7 cellular contexts compared by ENCODE assay signal in the genomic region with DNA sequence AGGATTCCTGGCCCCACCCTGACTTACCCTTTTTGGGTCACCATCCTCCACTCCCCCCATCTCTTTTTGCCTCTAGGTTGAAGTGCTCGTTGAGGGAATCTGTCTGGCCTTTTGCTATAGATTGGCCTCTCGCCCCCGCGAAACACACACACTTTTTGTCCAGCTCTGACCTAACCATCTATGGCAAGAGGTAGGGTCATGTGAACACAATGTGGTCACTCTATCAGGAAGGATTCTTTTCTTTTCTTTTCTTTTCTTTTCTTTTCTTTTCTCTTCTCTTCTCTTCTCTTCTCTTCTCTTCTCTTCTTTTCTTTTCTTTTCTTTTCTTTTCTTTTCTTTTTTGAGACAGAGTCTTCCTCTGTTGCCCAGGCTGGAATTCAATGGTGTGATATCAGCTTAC. TPM values are rescaled to one million over a fixed set of nuclear protein-coding genes. Genes with fewer than 3 reads are reported as not detected.
DNase-seq lines count a peak whose midpoint lies in the region; ATAC-seq, FAIRE-seq and TF ChIP-seq lines count a peak whose summit lies in the region.
"Not testable (repeated sequence)": the region's sequence is repeated elsewhere in the genome, so short reads cannot be mapped to it uniquely, and the experiment has no call there.
"Had no signal": no experiment of that assay in that cellular context is flagged by ENCODE, and none has a peak within 500 bp of the region (broad histone marks: within the 10 kb centered on the region; RNA-seq: fewer than 3 reads in every experiment).

No MANE protein-coding gene starts in this region.

- TF ChIP-seq RAD21 in K562 (CRISPR knock-in tag; conservative IDR thresholded peaks at IDR 0.05 in 1 of 2, IDR thresholded peaks at IDR 0.05 in 1 of 2) = not testable (repeated sequence)

- H3K4me1 ChIP-seq in HEK293 (ENCODE audit: control insufficient read depth, insufficient read depth, low read length); K562 (replicated peaks in 1 of 2; ENCODE audit: control insufficient read depth in 2 of 2, insufficient read depth in 2 of 2, low read length in 2 of 2); neural progenitor cell: not testable (repeated sequence)

- in situ Hi-C loops in K562 (cut with MboI) = not testable (repeated sequence)

- not testable (repeated sequence) for H3K9me1 ChIP-seq in K562 (ENCODE audit: control insufficient read depth, insufficient read depth, low read length)

- H3K36me3 ChIP-seq in HEK293 (ENCODE audit: control insufficient read depth in 2 of 2, insufficient read depth in 1 of 2, low read length in 2 of 2); K562 (ENCODE audit: control insufficient read depth, insufficient read depth, low read length); neural progenitor cell: not testable (repeated sequence)

- TF ChIP-seq EP300 in K562 (IDR thresholded peaks at IDR 0.05; ENCODE audit: low read length) = not testable (repeated sequence)

- not testable (repeated sequence) for DNase-seq in K562 (ENCODE audit: extremely low read depth in 1 of 4, low spot score in 3 of 4); neural progenitor cell (ENCODE audit: low spot score)

- intact Hi-C loops in K562 (cut with micrococcal nuclease) = not testable (repeated sequence)

- not testable (repeated sequence) for H2AFZ ChIP-seq in K562 (ENCODE audit: low read depth, low read length); neural progenitor cell (replicated peaks)

- ATAC-seq in K562 = not testable (repeated sequence)

- FAIRE-seq in K562 (lab: Jason Lieb, UNC) = not testable (repeated sequence)

- POLR2A ChIA-PET in HEK293 (lab: Yijun Ruan, JAX); K562 (lab: Yijun Ruan, JAX): not testable (repeated sequence)

- H3K27me3 ChIP-seq in K562 (ENCODE audit: control insufficient read depth in 2 of 2, insufficient read depth in 2 of 2, low read length in 2 of 2) = peaks cover 18 to 60% of the 10 kb centered on the region in 2 experiments; a peak in 4 of 5 replicates
- peaks cover 52% of the 10 kb centered on the region for H3K27me3 ChIP-seq in neural progenitor cell

- peak overlapping the region; percentile 42 for H3K4me3 Mint-ChIP-seq in neural progenitor cell

- not testable (repeated sequence) for H3K79me2 ChIP-seq in K562 (ENCODE audit: control insufficient read depth, insufficient read depth, low read length); neural progenitor cell (ENCODE audit: low read depth)

- peaks cover 37% of the 10 kb centered on the region for H3K27me3 Mint-ChIP-seq in neural progenitor cell (ENCODE audit: insufficient read depth, low read depth)

- not testable (repeated sequence) for H3K4me2 ChIP-seq in K562 (ENCODE audit: insufficient read depth, low read length); neural progenitor cell

- H3K9me3 ChIP-seq in HEK293 (ENCODE audit: control insufficient read depth, insufficient read depth, low read depth, low read length); K562 (replicated peaks; ENCODE audit: control insufficient read depth, insufficient read depth, low read depth, low read length); neural progenitor cell (ENCODE audit: low read depth): not testable (repeated sequence)

- not testable (repeated sequence) for TF ChIP-seq CTCF in HEK293 (tag by site-specific recombination; IDR thresholded peaks at IDR 0.05); K562 (IDR thresholded peaks at IDR 0.05 in 2 of 3, conservative IDR thresholded peaks at IDR 0.05 in 1 of 3; ENCODE audit: insufficient read depth in 2 of 3, low read depth in 1 of 3, low read length in 3 of 3); neural progenitor cell (IDR thresholded peaks at IDR 0.05)

- H3K4me3 ChIP-seq in HEK293 (ENCODE audit: low read depth, low read length); K562; neural progenitor cell: not testable (repeated sequence)

- not testable (repeated sequence) for H3K9ac ChIP-seq in K562 (ENCODE audit: insufficient read depth in 1 of 2, low read depth in 2 of 2, low read length in 2 of 2); neural progenitor cell

- BruUV-seq in K562 (replicated peaks; lab: Mats Ljungman, UMichigan) = not testable (repeated sequence)

- not testable (repeated sequence) for H3K36me3 Mint-ChIP-seq in neural progenitor cell

- not testable (repeated sequence) for H4K20me1 ChIP-seq in K562 (replicated peaks; ENCODE audit: control insufficient read depth, insufficient read depth, low read length); neural progenitor cell (ENCODE audit: low read depth)

- H3K9me3 Mint-ChIP-seq in neural progenitor cell = not testable (repeated sequence)

- TF ChIP-seq POLR2A in K562 (conservative IDR thresholded peaks at IDR 0.05) = not testable (repeated sequence)

- H3K27ac ChIP-seq in HEK293 (ENCODE audit: extremely low read depth, low read depth, low read length); K562 (ENCODE audit: extremely low read depth, low read depth, low read length); neural progenitor cell: not testable (repeated sequence)

- H3K27ac Mint-ChIP-seq in neural progenitor cell = not testable (repeated sequence)

- WGBS in K562 (ENCODE audit: insufficient coverage, low coverage, missing lambda C conversion rate) = 5% methylated on average over 4 of the region's 4 CpGs

- CTCF ChIA-PET in HEK293 (lab: Yijun Ruan, JAX) = interaction anchor here (0.6 to 1.0 kb wide), 3 partner anchors 10 to 12 kb away, joined by 3 to 12 read pairs (median 5); no protein-coding TSS in a partner anchor
- CTCF ChIA-PET in K562 (lab: Yijun Ruan, JAX; ENCODE audit: low intra/inter-chr PET ratio) = interaction anchor here (0.6 kb wide), 1 partner anchor 1229 kb away, joined by 4 read pairs; no protein-coding TSS in a partner anchor

- not testable (repeated sequence) for H3K4me1 Mint-ChIP-seq in neural progenitor cell

- H3F3A ChIP-seq in neural progenitor cell (ENCODE audit: low read depth) = not testable (repeated sequence)

RNA-seq across cellular contexts. Expression of a gene that starts 14.0 kb away (rescaled TPM):
- total RNA-seq in K562 (2011; cell fraction: chromatin; rRNA removed; ENCODE audit: low replicate concordance) = 6.0 and 23.0 TPM in 2 replicates
- total RNA-seq in K562 (2011; cell fraction: nucleolus; rRNA removed) = 33.8 and 36.0 TPM in 2 replicates
- 21.1 and 21.8 TPM in 2 replicates for total RNA-seq in K562 (2011; cell fraction: nucleoplasm; rRNA removed)
- total RNA-seq in K562 (2014; rRNA removed) = 48.4 and 62.7 TPM in 2 replicates
- total RNA-seq in K562 (2014; rRNA removed; fragmentation: Illumina TruSeq; extraction: Trizol) = 14.8 and 15.3 TPM in 2 replicates
- total RNA-seq in K562 (2015; rRNA removed; fragmentation: Illumina TruSeq; extraction: Trizol) = 23.5 and 24.7 TPM in 2 replicates
- 32.3 and 37.3 TPM in 2 replicates for total RNA-seq in K562 (2021)
- 18.8 and 19.4 TPM in 2 replicates for polyA plus RNA-seq in K562 (2011; rRNA removed)
- 34.5 and 61.0 TPM in 2 replicates for polyA plus RNA-seq in K562 (2011; cell fraction: cytosol; rRNA removed)
- polyA plus RNA-seq in K562 (2011; cell fraction: nucleus; rRNA removed) = 16.5 and 24.0 TPM in 2 replicates
- polyA plus RNA-seq in K562 (2012) = 23.1 and 26.8 TPM in 2 replicates
- polyA plus RNA-seq in K562 (2014; fragmentation: Illumina TruSeq; extraction: Trizol) = 13.7 and 24.9 TPM in 2 replicates
- 1 to 10 TPM in 1 of 2 experiments, under 1 TPM in 1; 0.42 to 1.1 TPM for polyA plus RNA-seq in K562 (2014; fragmentation: Nextera tagmentation; extraction: Ambion mirVana)
- 55.7 and 56.6 TPM in 2 replicates for polyA plus RNA-seq in K562 (2014; rRNA removed)
- polyA minus RNA-seq in K562 (2011; rRNA and poly(A)+ RNA removed) = 3.9 and 4.7 TPM in 2 replicates
- polyA minus RNA-seq in K562 (2011; cell fraction: cytosol; rRNA and poly(A)+ RNA removed) = 8.4 and 11.7 TPM in 2 replicates
- 9.4 and 13.3 TPM in 2 replicates for polyA minus RNA-seq in K562 (2011; cell fraction: nucleus; rRNA and poly(A)+ RNA removed)
- total RNA-seq in neural progenitor cell (ENCODE audit: low replicate concordance) = 4.6 and 18.6 TPM in 2 replicates

RNA-seq across cellular contexts. Expression of a gene that starts 27.6 kb away (rescaled TPM):
- 4.4 and 8.6 TPM in 2 replicates for total RNA-seq in K562 (2011; cell fraction: chromatin; rRNA removed; ENCODE audit: low replicate concordance)
- 4.0 and 4.7 TPM in 2 replicates for total RNA-seq in K562 (2011; cell fraction: nucleolus; rRNA removed)
- total RNA-seq in K562 (2011; cell fraction: nucleoplasm; rRNA removed) = 4.6 and 5.8 TPM in 2 replicates
- 0.23 and 0.24 TPM in 2 replicates for total RNA-seq in K562 (2014; rRNA removed)
- total RNA-seq in K562 (2014; rRNA removed; fragmentation: Illumina TruSeq; extraction: Trizol) = 0.22 TPM in 1 of 2 replicates, not detected in the other
- total RNA-seq in K562 (2015; rRNA removed; fragmentation: Illumina TruSeq; extraction: Trizol) = 0.26 and 0.29 TPM in 2 replicates
- total RNA-seq in K562 (2021) = 0.53 and 0.72 TPM in 2 replicates
- 0.65 and 0.87 TPM in 2 replicates for polyA plus RNA-seq in K562 (2011; rRNA removed)
- 0.28 and 0.64 TPM in 2 replicates for polyA plus RNA-seq in K562 (2011; cell fraction: cytosol; rRNA removed)
- polyA plus RNA-seq in K562 (2011; cell fraction: nucleus; rRNA removed) = 6.0 and 6.5 TPM in 2 replicates
- 0.53 and 2.1 TPM in 2 replicates for polyA plus RNA-seq in K562 (2012)
- polyA plus RNA-seq in K562 (2014; fragmentation: Illumina TruSeq; extraction: Trizol) = 0.28 and 0.37 TPM in 2 replicates
- under 1 TPM; 0.03 to 0.21 TPM for polyA plus RNA-seq in K562 (2014; fragmentation: Nextera tagmentation; extraction: Ambion mirVana)
- 0.48 and 1.1 TPM in 2 replicates for polyA plus RNA-seq in K562 (2014; rRNA removed)
- 0.07 TPM in 1 of 2 replicates, not detected in the other for polyA minus RNA-seq in K562 (2011; rRNA and poly(A)+ RNA removed)
- not detected in 2 replicates for polyA minus RNA-seq in K562 (2011; cell fraction: cytosol; rRNA and poly(A)+ RNA removed)
- polyA minus RNA-seq in K562 (2011; cell fraction: nucleus; rRNA and poly(A)+ RNA removed) = 0.54 and 0.67 TPM in 2 replicates
- total RNA-seq in neural progenitor cell (ENCODE audit: low replicate concordance) = 2.3 and 10.9 TPM in 2 replicates
- total RNA-seq: A673, Daoy had no signal
- polyA plus RNA-seq: CD14-positive monocyte; CD8-positive, alpha-beta memory T cell had no signal

RNA-seq across cellular contexts. Expression of a gene that starts 33.0 kb away (rescaled TPM):
- 56.4 and 79.7 TPM in 2 replicates for total RNA-seq in K562 (2011; cell fraction: chromatin; rRNA removed; ENCODE audit: low replicate concordance)
- total RNA-seq in K562 (2011; cell fraction: nucleolus; rRNA removed) = 41.4 and 49.3 TPM in 2 replicates
- 60.1 and 64.5 TPM in 2 replicates for total RNA-seq in K562 (2011; cell fraction: nucleoplasm; rRNA removed)
- total RNA-seq in K562 (2014; rRNA removed) (38.2 and 47.3 TPM in 2 replicates), K562 (2014; rRNA removed; fragmentation: Illumina TruSeq; extraction: Trizol) (20.3 and 25.8 TPM in 2 replicates), K562 (2015; rRNA removed; fragmentation: Illumina TruSeq; extraction: Trizol) (17.7 and 22.7 TPM in 2 replicates), K562 (2021) (34.5 and 35.0 TPM in 2 replicates), neural progenitor cell (ENCODE audit: low replicate concordance) (16.3 and 22.5 TPM in 2 replicates)
- polyA plus RNA-seq in K562 (2011; rRNA removed) (33.5 and 40.4 TPM in 2 replicates), K562 (2014; fragmentation: Illumina TruSeq; extraction: Trizol) (38.2 TPM in 2 replicates), K562 (2014; fragmentation: Nextera tagmentation; extraction: Ambion mirVana) (1 to 10 TPM in 1 of 2 experiments, under 1 TPM in 1; 0.67 to 2.3 TPM), K562 (2014; rRNA removed) (55.9 and 62.0 TPM in 2 replicates)
- 28.8 and 69.6 TPM in 2 replicates for polyA plus RNA-seq in K562 (2011; cell fraction: cytosol; rRNA removed)
- 121 and 132 TPM in 2 replicates for polyA plus RNA-seq in K562 (2011; cell fraction: nucleus; rRNA removed)
- 37.1 and 40.2 TPM in 2 replicates for polyA plus RNA-seq in K562 (2012)
- 10.9 and 11.2 TPM in 2 replicates for polyA minus RNA-seq in K562 (2011; rRNA and poly(A)+ RNA removed)
- 3.1 and 9.9 TPM in 2 replicates for polyA minus RNA-seq in K562 (2011; cell fraction: cytosol; rRNA and poly(A)+ RNA removed)
- 14.5 and 18.5 TPM in 2 replicates for polyA minus RNA-seq in K562 (2011; cell fraction: nucleus; rRNA and poly(A)+ RNA removed)

RNA-seq across cellular contexts. Expression of a gene that starts 44.8 kb away (rescaled TPM):
- 0.32 TPM in 1 of 2 replicates, not detected in the other for total RNA-seq in K562 (2011; cell fraction: chromatin; rRNA removed; ENCODE audit: low replicate concordance)
- 0.26 and 0.50 TPM in 2 replicates for total RNA-seq in K562 (2011; cell fraction: nucleolus; rRNA removed)
- total RNA-seq in K562 (2011; cell fraction: nucleoplasm; rRNA removed) = 0.15 and 0.23 TPM in 2 replicates
- total RNA-seq in K562 (2014; rRNA removed) (0.08 TPM in 1 of 2 replicates, not detected in the other), K562 (2014; rRNA removed; fragmentation: Illumina TruSeq; extraction: Trizol) (not detected in 2 replicates), K562 (2015; rRNA removed; fragmentation: Illumina TruSeq; extraction: Trizol) (not detected in 2 replicates), K562 (2021) (0.11 and 0.31 TPM in 2 replicates), neural progenitor cell (ENCODE audit: low replicate concordance) (2.3 and 9.5 TPM in 2 replicates)
- polyA plus RNA-seq in K562 (2011; rRNA removed) (0.16 TPM in 1 of 2 replicates, not detected in the other), K562 (2014; fragmentation: Illumina TruSeq; extraction: Trizol) (0.03 and 0.19 TPM in 2 replicates), K562 (2014; fragmentation: Nextera tagmentation; extraction: Ambion mirVana) (not detected), K562 (2014; rRNA removed) (0.12 and 0.35 TPM in 2 replicates)
- 0.09 and 0.18 TPM in 2 replicates for polyA plus RNA-seq in K562 (2011; cell fraction: cytosol; rRNA removed)
- 0.17 and 0.20 TPM in 2 replicates for polyA plus RNA-seq in K562 (2011; cell fraction: nucleus; rRNA removed)
- 0.07 and 0.09 TPM in 2 replicates for polyA plus RNA-seq in K562 (2012)
- polyA minus RNA-seq in K562 (2011; rRNA and poly(A)+ RNA removed) = 0.04 and 0.06 TPM in 2 replicates
- polyA minus RNA-seq in K562 (2011; cell fraction: cytosol; rRNA and poly(A)+ RNA removed) = not detected in 2 replicates
- polyA minus RNA-seq in K562 (2011; cell fraction: nucleus; rRNA and poly(A)+ RNA removed) = 0.22 and 0.54 TPM in 2 replicates
- polyA plus RNA-seq: CD14-positive monocyte had no signal

RNA-seq across cellular contexts. Expression of a gene that starts 51.7 kb away (rescaled TPM):
- total RNA-seq in K562 (2011; cell fraction: chromatin; rRNA removed; ENCODE audit: low replicate concordance) = 0.26 and 0.51 TPM in 2 replicates
- total RNA-seq in K562 (2011; cell fraction: nucleolus; rRNA removed) = 1.0 and 1.4 TPM in 2 replicates
- 0.23 and 0.73 TPM in 2 replicates for total RNA-seq in K562 (2011; cell fraction: nucleoplasm; rRNA removed)
- 0.16 and 0.50 TPM in 2 replicates for total RNA-seq in K562 (2014; rRNA removed)
- not detected in 2 replicates for total RNA-seq in K562 (2014; rRNA removed; fragmentation: Illumina TruSeq; extraction: Trizol)
- total RNA-seq in K562 (2015; rRNA removed; fragmentation: Illumina TruSeq; extraction: Trizol) = 0.14 TPM in 1 of 2 replicates, not detected in the other
- 0.16 and 0.18 TPM in 2 replicates for total RNA-seq in K562 (2021)
- 0.08 and 0.14 TPM in 2 replicates for polyA plus RNA-seq in K562 (2011; rRNA removed)
- 0.03 and 0.07 TPM in 2 replicates for polyA plus RNA-seq in K562 (2011; cell fraction: cytosol; rRNA removed)
- 0.30 and 0.83 TPM in 2 replicates for polyA plus RNA-seq in K562 (2011; cell fraction: nucleus; rRNA removed)
- polyA plus RNA-seq in K562 (2012) = 0.79 and 1.8 TPM in 2 replicates
- 0.11 and 0.16 TPM in 2 replicates for polyA plus RNA-seq in K562 (2014; fragmentation: Illumina TruSeq; extraction: Trizol)
- under 1 TPM; 0.01 to 0.43 TPM for polyA plus RNA-seq in K562 (2014; fragmentation: Nextera tagmentation; extraction: Ambion mirVana)
- polyA plus RNA-seq in K562 (2014; rRNA removed) = 0.13 TPM in 1 of 2 replicates, not detected in the other
- not detected in 2 replicates for polyA minus RNA-seq in K562 (2011; rRNA and poly(A)+ RNA removed)
- not detected in 2 replicates for polyA minus RNA-seq in K562 (2011; cell fraction: cytosol; rRNA and poly(A)+ RNA removed)
- polyA minus RNA-seq in K562 (2011; cell fraction: nucleus; rRNA and poly(A)+ RNA removed) = 0.13 and 0.33 TPM in 2 replicates
- total RNA-seq in neural progenitor cell (ENCODE audit: low replicate concordance) = 8.2 and 17.7 TPM in 2 replicates
- polyA plus RNA-seq: CD14-positive monocyte had no signal
